In the genomic region with DNA sequence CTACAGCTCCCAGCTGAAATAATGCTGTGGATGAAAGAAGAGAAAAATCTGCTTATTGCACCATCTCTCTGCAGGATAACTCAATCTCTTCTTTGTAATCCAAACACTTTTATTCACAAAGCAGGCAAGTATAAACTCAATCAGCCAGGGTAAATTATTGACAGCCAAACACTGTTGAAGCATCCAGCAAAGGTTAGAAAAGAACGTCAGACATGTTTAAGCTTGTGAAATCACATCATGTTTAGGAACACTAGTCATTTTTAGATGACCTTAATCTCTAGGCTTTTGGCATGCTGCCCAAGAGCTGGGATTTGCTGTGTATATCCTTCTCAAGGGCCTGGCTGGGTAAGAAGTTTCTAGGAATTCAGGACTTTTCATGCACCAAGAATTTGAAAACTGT, we compare ENCODE assay signal across 17 cellular contexts.
DNase-seq lines count a peak whose midpoint lies in the region; FAIRE-seq and TF ChIP-seq lines count a peak whose summit lies in the region.
"Had no signal": no experiment of that assay in that cellular context is flagged by ENCODE, and none has a peak within 500 bp of the region (broad histone marks: within the 10 kb centered on the region; RNA-seq: fewer than 3 reads in every experiment).

No MANE protein-coding gene starts in this region.

- H3K79me2 ChIP-seq in keratinocyte (ENCODE audit: control insufficient read depth, insufficient read depth, low read length): no peaks in the 10 kb centered on the region
- no peaks in the 10 kb centered on the region for H3K79me2 ChIP-seq in osteoblast (ENCODE audit: insufficient read depth, low read length)

- H3K27ac ChIP-seq in adrenal gland (no peak overlapping the region), keratinocyte (ENCODE audit: control insufficient read depth, insufficient read depth, low read length) (no peak overlapping the region), osteoblast (ENCODE audit: low read depth, low read length) (no peak overlapping the region)
- H3K27ac ChIP-seq: PC-9, testis had no signal

- no peaks in the 10 kb centered on the region for H3K9me3 ChIP-seq in adrenal gland (replicated peaks in 1 of 3)
- no peaks in the 10 kb centered on the region for H3K9me3 ChIP-seq in keratinocyte (ENCODE audit: control insufficient read depth, low read depth, low read length)
- no peaks in the 10 kb centered on the region for H3K9me3 ChIP-seq in osteoblast (ENCODE audit: low read depth, low read length)
- H3K9me3 ChIP-seq: testis had no signal

- TF ChIP-seq CTCF in adrenal gland (IDR thresholded peaks at IDR 0.05) (no peak), keratinocyte (optimal IDR thresholded peaks at IDR 0.05 in 1 of 3, IDR thresholded peaks at IDR 0.05 in 1 of 3, conservative IDR thresholded peaks at IDR 0.05 in 1 of 3; ENCODE audit: extremely low read depth in 1 of 3, insufficient read depth in 2 of 3, low read length in 3 of 3) (no peak), osteoblast (IDR thresholded peaks at IDR 0.05; ENCODE audit: extremely low read depth, low read depth, low read length) (no peak)

- intact Hi-C loops in adrenal gland (cut with DNase I): no loop called here

- dilution Hi-C loops in keratinocyte (cut with MboI; ENCODE audit: extremely low pct_ligation_motif_present, low sequenced_read_pairs): no loop called here

- no peak overlapping the region for H3K9ac ChIP-seq in keratinocyte (ENCODE audit: control insufficient read depth, extremely low read depth, insufficient read depth, low read length)

- no peak for TF ChIP-seq POLR2A in adrenal gland (IDR thresholded peaks at IDR 0.05)

- H2AFZ ChIP-seq in keratinocyte (ENCODE audit: control insufficient read depth, low read length) (no peak overlapping the region), osteoblast (ENCODE audit: low read length) (no peak overlapping the region)
- H2AFZ ChIP-seq: PC-9 had no signal

- DNase-seq in NCI-H1105 (lab: John Stamatoyannopoulos, UW): peak; percentile 8
- DNase-seq in adrenal gland: peak; percentile 37 to 65 (median 60)
- DNase-seq in keratinocyte (ENCODE audit: low read depth, low spot score): peak; percentile 15
- DNase-seq in NCI-H1092 treated with DMSO at 0.1 percent for 48 hours (lab: John Stamatoyannopoulos, UW): no peak
- DNase-seq in osteoblast (ENCODE audit: insufficient read length, low spot score, missing footprints): no peak
- no peak for DNase-seq in HuH-7 (ENCODE audit: low spot score)
- DNase-seq in stimulated activated naive CD4-positive, alpha-beta T cell (lab: John Stamatoyannopoulos, UW): no peak
- DNase-seq: activated B cell treated with CpG ODN at 0.5 μM for 24 hours; activated naive CD4-positive, alpha-beta T cell treated with anti-CD3 and anti-CD28 coated beads, Interleukin-2, amount 50 U/mL, for 16 hours; CD4-positive, CD25-positive, alpha-beta regulatory T cell; MV-4-11; NCI-H446; PC-9; posterior cingulate gyrus; testis had no signal

- 20 to 24% (median 23%) methylated on average over 1 of the region's 1 CpG for WGBS in adrenal gland, 4 donors

- no peaks in the 10 kb centered on the region for H3K36me3 ChIP-seq in adrenal gland (replicated peaks in 1 of 2)
- H3K36me3 ChIP-seq in keratinocyte (ENCODE audit: control insufficient read depth in 2 of 2, extremely low read depth in 1 of 2, insufficient read depth in 2 of 2, low read length in 2 of 2): no peaks in the 10 kb centered on the region
- no peaks in the 10 kb centered on the region for H3K36me3 ChIP-seq in osteoblast (ENCODE audit: insufficient read depth, low read length)

- H4K20me1 ChIP-seq in keratinocyte (ENCODE audit: control insufficient read depth, extremely low read depth, insufficient read depth, low read length) (no peaks in the 10 kb centered on the region), osteoblast (ENCODE audit: insufficient read depth, low read length) (no peaks in the 10 kb centered on the region)

- H3K4me1 ChIP-seq in adrenal gland (replicated peaks in 1 of 2) (no peaks in the 10 kb centered on the region), keratinocyte (ENCODE audit: control insufficient read depth, extremely low read depth, insufficient read depth, low read length) (peaks cover 7% of the 10 kb centered on the region), osteoblast (ENCODE audit: insufficient read depth, low read length) (no peaks in the 10 kb centered on the region)
- H3K4me1 ChIP-seq: testis had no signal

- no peaks in the 10 kb centered on the region for H3K27me3 ChIP-seq in adrenal gland
- H3K27me3 ChIP-seq in keratinocyte (ENCODE audit: control insufficient read depth, extremely low read depth, insufficient read depth, low read length): no peaks in the 10 kb centered on the region
- no peaks in the 10 kb centered on the region for H3K27me3 ChIP-seq in osteoblast (ENCODE audit: insufficient read depth, low read length)
- H3K27me3 ChIP-seq: testis had no signal

- FAIRE-seq in keratinocyte (lab: Jason Lieb, UNC): peak; percentile 85
- FAIRE-seq: GM19239, islet of Langerhans had no signal

- no peaks in the 10 kb centered on the region for H3K9me1 ChIP-seq in keratinocyte (ENCODE audit: control insufficient read depth, extremely low read depth, insufficient read depth, low read length)

- no peak overlapping the region for H3K4me2 ChIP-seq in keratinocyte (ENCODE audit: control insufficient read depth, extremely low read depth, insufficient read depth, low read depth, low read length)
- no peak overlapping the region for H3K4me2 ChIP-seq in osteoblast (ENCODE audit: insufficient read depth, low read length)
- H3K4me2 ChIP-seq: PC-9 had no signal

- H3K4me3 ChIP-seq in adrenal gland: no peak overlapping the region
- H3K4me3 ChIP-seq in keratinocyte (ENCODE audit: control insufficient read depth in 2 of 3, extremely low read depth in 1 of 3, insufficient read depth in 2 of 3, low read depth in 1 of 3, low read length in 3 of 3): no peak overlapping the region
- no peak overlapping the region for H3K4me3 ChIP-seq in osteoblast (ENCODE audit: insufficient read depth, low read length)
- H3K4me3 ChIP-seq: PC-9, testis had no signal

Comparison
In these comparisons a context has a peak if more than half of its experiments do, and no peak if none do; other contexts are left out.
1. DNase-seq: peak in NCI-H1105 (single experiment), adrenal gland (7 of 7) and keratinocyte (single experiment); none in NCI-H1092 treated with DMSO at 0.1 percent for 48 hours (single experiment), osteoblast (single experiment), HuH-7 (single experiment) and stimulated activated naive CD4-positive, alpha-beta T cell (0 of 6).